In genomic region chr6:37096025-37096424, GRCh38 we compare ENCODE assay signal across 14 cellular contexts.
DNase-seq lines count a peak whose midpoint lies in the region; ATAC-seq and TF ChIP-seq lines count a peak whose summit lies in the region.
"Had no signal": no experiment of that assay in that cellular context is flagged by ENCODE, and none has a peak within 500 bp of the region (broad histone marks: within the 10 kb centered on the region; RNA-seq: fewer than 3 reads in every experiment).

No MANE protein-coding gene starts in this region.

- WGBS in esophagus squamous epithelium, 2 donors, result 42 to 67% methylated on average over 1 of the region's 1 CpG
- WGBS in body of pancreas, 2 donors, result 63 to 92% methylated on average over 1 of the region's 1 CpG

- H3K4me3 ChIP-seq in esophagus squamous epithelium (no peak overlapping the region), skeletal muscle tissue (ENCODE audit: low read length in 3 of 3) (peak overlapping the region in 1 of 3 donors; percentile 18), HAP-1 (no peak overlapping the region), body of pancreas (no peak overlapping the region)
- H3K4me3 ChIP-seq: GM12878 had no signal

- peak overlapping the region; percentile 38 to 61 (median 42) for H3K9ac ChIP-seq in skeletal muscle tissue (ENCODE audit: low read depth in 1 of 3, low read length in 3 of 3)

- in situ Hi-C loops in HAP-1 (cut with MboI; ENCODE audit: low sequenced_read_pairs), result no loop called here

- H3K4me1 ChIP-seq in esophagus squamous epithelium (peaks cover 12 to 46% (median 25%) of the 10 kb centered on the region in 3 donors), skeletal muscle tissue (ENCODE audit: control insufficient read depth in 3 of 3, insufficient read depth in 3 of 3, low read length in 3 of 3) (peaks cover 17 to 20% (median 18%) of the 10 kb centered on the region in 3 donors), HAP-1 (no peaks in the 10 kb centered on the region), body of pancreas (peaks cover 14% of the 10 kb centered on the region)

- H3K9me3 ChIP-seq in esophagus squamous epithelium, result no peaks in the 10 kb centered on the region
- no peaks in the 10 kb centered on the region for H3K9me3 ChIP-seq in skeletal muscle tissue (ENCODE audit: control insufficient read depth in 3 of 3, low read length in 3 of 3)
- H3K9me3 ChIP-seq in HAP-1, result no peaks in the 10 kb centered on the region
- no peaks in the 10 kb centered on the region for H3K9me3 ChIP-seq in body of pancreas

- no peaks in the 10 kb centered on the region for H3K36me3 Mint-ChIP-seq in activated T-helper 17 cell treated with anti-CD3 and anti-CD28 coated beads, Interleukin-2, amount 50 U/mL, for 72 hours (ENCODE audit: low read depth)

- H3K27me3 ChIP-seq in esophagus squamous epithelium (no peaks in the 10 kb centered on the region), skeletal muscle tissue (ENCODE audit: control insufficient read depth in 3 of 3, insufficient read depth in 3 of 3, low read length in 3 of 3) (no peaks in the 10 kb centered on the region), HAP-1 (ENCODE audit: low read depth) (no peaks in the 10 kb centered on the region), body of pancreas (no peaks in the 10 kb centered on the region)

- TF ChIP-seq CTCF in esophagus squamous epithelium (IDR thresholded peaks at IDR 0.05) (no peak), body of pancreas (IDR thresholded peaks at IDR 0.05) (no peak)

- peaks cover 5% of the 10 kb centered on the region for H3K4me1 Mint-ChIP-seq in activated T-helper 17 cell treated with anti-CD3 and anti-CD28 coated beads, Interleukin-2, amount 50 U/mL, for 72 hours

- H3K27ac ChIP-seq in esophagus squamous epithelium, result peak overlapping the region; percentile 18 to 57 (median 38)
- peak overlapping the region; percentile 88 for H3K27ac ChIP-seq in skeletal muscle tissue (ENCODE audit: low read depth, low read length)
- no peak overlapping the region for H3K27ac ChIP-seq in body of pancreas

- no peak for ATAC-seq in activated T-helper 17 cell treated with anti-CD3 and anti-CD28 coated beads, Interleukin-2, amount 50 U/mL, for 72 hours (replicated peaks)
- ATAC-seq in HG03135 (IDR thresholded peaks at IDR 0.05; ENCODE audit: unreplicated experiment) (no peak), body of pancreas (no peak)
- ATAC-seq: GM12878 had no signal

- no peak for DNase-seq in esophagus squamous epithelium (lab: John Stamatoyannopoulos, UW)
- peak; percentile 17 for DNase-seq in mucosa of gallbladder (ENCODE audit: low spot score)
- DNase-seq in activated T-cell treated with anti-CD3 and anti-CD28 coated beads, Interleukin-2, amount 50 U/mL, for 48 hours, result no peak
- no peak for DNase-seq in HAP-1 (ENCODE audit: low spot score in 2 of 2)
- DNase-seq in body of pancreas, result no peak
- DNase-seq: AML-193, MM.1S, NCI-H1105 treated with DMSO at 0.1 percent for 48 hours, NCI-H187 treated with DMSO at 0.1 percent for 48 hours, NCI-H446 had no signal

- H3K36me3 ChIP-seq in esophagus squamous epithelium, result no peaks in the 10 kb centered on the region
- no peaks in the 10 kb centered on the region for H3K36me3 ChIP-seq in skeletal muscle tissue (ENCODE audit: control insufficient read depth in 3 of 3, insufficient read depth in 3 of 3, low read length in 3 of 3)
- H3K36me3 ChIP-seq in HAP-1 (replicated peaks), result no peaks in the 10 kb centered on the region
- H3K36me3 ChIP-seq in body of pancreas (replicated peaks in 1 of 2; ENCODE audit: insufficient read depth in 1 of 2, low read depth in 2 of 2), result no peaks in the 10 kb centered on the region

- intact Hi-C loops in esophagus squamous epithelium (cut with DNase I) (no loop called here), body of pancreas (cut with DNase I) (no loop called here)

- no peaks in the 10 kb centered on the region for H3K9me3 Mint-ChIP-seq in activated T-helper 17 cell treated with anti-CD3 and anti-CD28 coated beads, Interleukin-2, amount 50 U/mL, for 72 hours

- H3K4me3 Mint-ChIP-seq in activated T-helper 17 cell treated with anti-CD3 and anti-CD28 coated beads, Interleukin-2, amount 50 U/mL, for 72 hours, result no peak overlapping the region

- peak overlapping the region; percentile 62 for H3K27ac Mint-ChIP-seq in activated T-helper 17 cell treated with anti-CD3 and anti-CD28 coated beads, Interleukin-2, amount 50 U/mL, for 72 hours

- no peaks in the 10 kb centered on the region for H3K27me3 Mint-ChIP-seq in activated T-helper 17 cell treated with anti-CD3 and anti-CD28 coated beads, Interleukin-2, amount 50 U/mL, for 72 hours

- TF ChIP-seq POLR2A in esophagus squamous epithelium (IDR thresholded peaks at IDR 0.05) (no peak), body of pancreas (IDR thresholded peaks at IDR 0.05) (no peak)

Comparison
In these comparisons a context has a peak if more than half of its experiments do, and no peak if none do; other contexts are left out.
1. H3K27ac ChIP-seq: peak in esophagus squamous epithelium (4 of 4) and skeletal muscle tissue (single experiment); none in body of pancreas (0 of 4).